ENCODE assay signal across 1 cellular context in the genomic region with DNA sequence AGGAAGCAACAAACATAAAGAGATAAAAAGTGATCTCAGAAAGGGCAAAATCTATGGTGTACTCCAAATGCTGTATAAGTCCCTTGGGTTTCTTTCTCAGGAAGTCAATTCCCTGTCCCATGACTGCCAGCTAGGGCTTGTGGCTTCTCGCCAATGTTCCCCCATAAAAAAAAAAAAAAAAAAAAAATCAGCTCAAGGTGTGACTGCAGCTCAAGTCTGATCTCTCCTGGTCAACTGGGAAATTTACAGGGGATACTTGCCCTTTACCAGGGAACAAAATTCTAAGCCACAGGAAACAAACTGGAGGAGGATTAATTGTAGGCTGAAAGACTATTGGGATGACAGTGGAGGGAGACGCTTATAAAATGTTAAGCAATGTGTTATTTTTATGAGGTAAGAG.
TF ChIP-seq lines count a peak whose summit lies in the region.

No MANE protein-coding gene starts in this region.

TF ChIP-seq in GM12878, 131 proteins besides CTCF, POLR2A, EP300 and RAD21 (continued from another document):
- no peak for TF ChIP-seq TCF3 (IDR thresholded peaks at IDR 0.05; ENCODE audit: borderline replicate concordance, insufficient read depth, low read depth, low read length)
TF ChIP-seq in GM12878: peak in this region for 4.
